ENCODE assay signal across 2 cellular contexts in genomic region chr22:36123673-36124630, GRCh38.
TF ChIP-seq lines count a peak whose summit lies in the region.

No MANE protein-coding gene starts in this region.

TF ChIP-seq in IMR-90, 13 proteins besides CTCF, POLR2A, EP300 and RAD21 (continued from another document):
- TF ChIP-seq MXI1 (IDR thresholded peaks at IDR 0.05; ENCODE audit: borderline replicate concordance, low read depth, low read length) (peak; percentile 65; the same call in 1 of the 2 replicates), MAFK (IDR thresholded peaks at IDR 0.05; ENCODE audit: low read depth, low read length) (peak; percentile 98), ELK1 (IDR thresholded peaks at IDR 0.05; ENCODE audit: borderline replicate concordance, low read depth, low read length) (no peak), FOS (IDR thresholded peaks at IDR 0.05; ENCODE audit: low read depth, low read length) (no peak), USF2 (IDR thresholded peaks at IDR 0.05; ENCODE audit: low read depth, low read length) (no peak), CHD1 (IDR thresholded peaks at IDR 0.05; ENCODE audit: low read depth, low read length) (0 out of 2 replicates have a peak, but pooled peaks have one; percentile 53), BHLHE40 (IDR thresholded peaks at IDR 0.05; ENCODE audit: low read depth, low read length) (no peak), RFX5 (IDR thresholded peaks at IDR 0.05; ENCODE audit: low read depth, low read length) (peak; percentile 45; the same call in 1 of the 2 replicates), NFE2L2 (IDR thresholded peaks at IDR 0.05; ENCODE audit: low read depth, low read length) (peak; percentile 79), CEBPB (IDR thresholded peaks at IDR 0.05; ENCODE audit: low read depth, low read length) (no peak), MAZ (IDR thresholded peaks at IDR 0.05; ENCODE audit: borderline replicate concordance, low read depth, low read length) (peak; percentile 55; the same call in 1 of the 2 replicates)

TF ChIP-seq in endothelial cell of umbilical vein, 7 proteins besides CTCF, POLR2A, EP300 and RAD21 (continued from another document):
- TF ChIP-seq JUN (IDR thresholded peaks at IDR 0.05; ENCODE audit: borderline replicate concordance, insufficient read depth, insufficient read length, low read depth), result peak; percentile 45
- no peak for TF ChIP-seq GATA2 (IDR thresholded peaks at IDR 0.05; ENCODE audit: insufficient read depth, insufficient read length, low read depth, low read length)
